21 cellular contexts compared by ENCODE assay signal in the genomic region with DNA sequence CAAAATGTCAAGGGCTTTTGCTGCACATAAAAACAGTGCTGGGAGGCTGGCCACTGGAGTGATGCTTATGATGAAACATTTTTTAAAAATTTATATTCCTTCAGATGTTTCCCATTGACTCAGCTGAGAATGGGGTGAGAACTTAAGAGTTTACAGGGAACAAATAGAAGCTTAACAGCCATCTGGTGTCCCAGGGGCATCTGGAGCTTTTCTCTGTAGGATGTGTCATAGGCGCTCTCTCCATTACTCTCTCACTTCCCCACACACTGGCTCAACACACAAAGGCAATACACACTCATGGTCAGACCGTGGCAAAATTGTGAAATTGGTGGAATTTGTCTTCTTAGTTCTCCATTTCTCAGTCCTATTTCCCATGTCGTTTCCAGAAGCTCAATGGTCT.
"Had no signal": no experiment of that assay in that cellular context is flagged by ENCODE, and none has a peak within 500 bp of the region (broad histone marks: within the 10 kb centered on the region; RNA-seq: fewer than 3 reads in every experiment).

No MANE protein-coding gene starts in this region.

- H3K27ac Mint-ChIP-seq: activated B cell treated with CpG ODN at 0.5 μM for 24 hours; activated CD4-positive, alpha-beta memory T cell treated with anti-CD3 and anti-CD28 coated beads for 36 hours; activated naive CD8-positive, alpha-beta T cell; activated T-helper 1 cell treated with anti-CD3 and anti-CD28 coated beads, Interleukin-12 subunit alpha, Interleukin-12 subunit beta, Interleukin-2, Interleukin-4 antibody, amounts not matched to agents 30 ng/mL and 10 ng/mL and 1 ng/mL, durations not matched to agents 14 hours and 24 hours and 36 hours; naive thymus-derived CD4-positive, alpha-beta T cell; neural progenitor cell had no signal

- H3K4me2 ChIP-seq: neural progenitor cell had no signal

- H3K4me3 ChIP-seq: gastrocnemius medialis, heart left ventricle, left ventricle myocardium inferior, neural progenitor cell, prostate gland, skin epidermis, tibial nerve had no signal

- H3K4me1 ChIP-seq: gastrocnemius medialis, heart left ventricle, left ventricle myocardium inferior, neural progenitor cell, prostate gland, tibial nerve had no signal

- H3K9me3 Mint-ChIP-seq: neural progenitor cell had no signal

- ATAC-seq: gastrocnemius medialis; heart left ventricle; naive thymus-derived CD4-positive, alpha-beta T cell; right cardiac atrium; stimulated activated naive CD8-positive, alpha-beta T cell treated with anti-CD3 and anti-CD28 coated beads, Interleukin-15, Interleukin-2, amounts not matched to agents 100 U/mL and 50 U/mL, for 24 hours had no signal

- H3K36me3 ChIP-seq: gastrocnemius medialis, heart left ventricle, left ventricle myocardium inferior, neural progenitor cell, prostate gland, tibial nerve had no signal

- H3K4me3 Mint-ChIP-seq: activated B cell treated with CpG ODN at 0.5 μM for 24 hours; activated CD4-positive, alpha-beta memory T cell treated with anti-CD3 and anti-CD28 coated beads for 36 hours; activated naive CD8-positive, alpha-beta T cell; activated T-helper 1 cell treated with anti-CD3 and anti-CD28 coated beads, Interleukin-12 subunit alpha, Interleukin-12 subunit beta, Interleukin-2, Interleukin-4 antibody, amounts not matched to agents 30 ng/mL and 10 ng/mL and 1 ng/mL, durations not matched to agents 14 hours and 24 hours and 36 hours; naive thymus-derived CD4-positive, alpha-beta T cell; neural progenitor cell had no signal

- H3K9ac ChIP-seq: neural progenitor cell had no signal

- DNase-seq: activated B cell treated with CpG ODN at 0.5 μM for 24 hours; activated CD4-positive, alpha-beta memory T cell treated with anti-CD3 and anti-CD28 coated beads for 36 hours; activated CD4-positive, alpha-beta T cell treated with anti-CD3 and anti-CD28 coated beads for 4 hours; activated gamma-delta T cell treated with Interleukin-2 at 50 U/mL for 16 hours; activated T-cell treated with anti-CD3 and anti-CD28 coated beads for 4 hours; cerebellar nuclear complex; effector CD4-positive, alpha-beta T cell; gastrocnemius medialis; heart left ventricle; kidney glomerular epithelial cell; left ventricle myocardium inferior; naive thymus-derived CD4-positive, alpha-beta T cell; right cardiac atrium; stimulated activated naive CD8-positive, alpha-beta T cell treated with anti-CD3 and anti-CD28 coated beads, Interleukin-15, Interleukin-2, amounts not matched to agents 100 U/mL and 50 U/mL, for 24 hours; substantia nigra had no signal

- H3K27me3 ChIP-seq: gastrocnemius medialis, heart left ventricle, neural progenitor cell, tibial nerve had no signal

- H3K4me1 Mint-ChIP-seq: activated B cell treated with CpG ODN at 0.5 μM for 24 hours; naive thymus-derived CD4-positive, alpha-beta T cell; neural progenitor cell had no signal

- H3K27me3 Mint-ChIP-seq: activated B cell treated with CpG ODN at 0.5 μM for 24 hours; activated CD4-positive, alpha-beta memory T cell treated with anti-CD3 and anti-CD28 coated beads for 36 hours; activated naive CD8-positive, alpha-beta T cell; naive thymus-derived CD4-positive, alpha-beta T cell had no signal

- H2AFZ ChIP-seq: neural progenitor cell had no signal

- H3K36me3 Mint-ChIP-seq: activated CD4-positive, alpha-beta memory T cell treated with anti-CD3 and anti-CD28 coated beads for 36 hours; activated naive CD8-positive, alpha-beta T cell; naive thymus-derived CD4-positive, alpha-beta T cell; neural progenitor cell had no signal

- H3K27ac ChIP-seq: gastrocnemius medialis, heart left ventricle, left ventricle myocardium inferior, neural progenitor cell, prostate gland, skin epidermis, tibial nerve had no signal

- H3K9me3 ChIP-seq: gastrocnemius medialis, heart left ventricle, left ventricle myocardium inferior, prostate gland, tibial nerve had no signal
